In the genomic region with DNA sequence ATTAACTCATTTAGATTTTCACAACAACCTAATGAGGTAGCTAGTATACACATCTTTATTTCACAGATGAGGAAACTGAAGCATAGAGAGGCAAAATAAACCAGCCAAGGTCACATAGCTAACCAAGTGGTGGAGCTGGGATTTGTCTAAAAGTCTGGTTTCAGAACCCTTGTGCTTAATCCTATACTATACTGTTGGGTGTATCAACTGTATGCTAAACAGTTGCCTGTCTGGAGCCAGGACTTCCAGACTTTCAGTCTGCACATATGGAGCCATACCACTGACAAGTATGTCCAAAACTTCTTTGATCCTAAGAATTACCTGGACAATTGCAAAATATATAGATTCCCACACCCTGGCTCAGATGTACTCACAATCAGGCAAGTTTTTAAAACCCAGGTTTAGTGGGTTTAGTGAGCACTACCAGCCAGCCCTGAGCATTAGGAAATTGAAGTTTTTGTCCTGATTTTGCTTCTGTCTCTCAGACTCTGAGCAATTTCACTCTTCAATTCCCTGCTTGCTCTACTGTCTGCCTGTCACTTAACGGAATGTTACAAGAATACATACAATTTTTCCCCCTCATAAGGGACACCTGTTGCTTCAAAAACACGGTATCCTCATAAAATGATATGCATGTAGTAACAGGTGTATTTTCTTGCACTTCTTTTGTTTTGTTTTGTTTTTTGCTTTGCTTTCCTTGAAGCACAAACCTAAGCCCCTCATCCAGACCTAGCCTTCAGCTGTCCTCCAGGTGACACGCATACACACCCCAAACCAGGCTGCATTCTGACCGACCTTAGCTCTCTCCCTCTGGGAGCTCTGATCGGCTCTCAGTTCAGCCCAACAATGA, we compare ENCODE assay signal across 18 cellular contexts. TPM values are rescaled to one million over a fixed set of nuclear protein-coding genes. Genes with fewer than 3 reads are reported as not detected.
A peak's percentile ranks its signal among the peaks of the same experiment; 100 is the strongest.
DNase-seq lines count a peak whose midpoint lies in the region; ATAC-seq, FAIRE-seq and TF ChIP-seq lines count a peak whose summit lies in the region.
"Had no signal": no experiment of that assay in that cellular context is flagged by ENCODE, and none has a peak within 500 bp of the region (broad histone marks: within the 10 kb centered on the region; RNA-seq: fewer than 3 reads in every experiment).

No MANE protein-coding gene starts in this region.

- no peaks in the 10 kb centered on the region for H3K9me3 Mint-ChIP-seq in activated T-helper 1 cell treated with anti-CD3 and anti-CD28 coated beads, Interleukin-12 subunit alpha, Interleukin-12 subunit beta, Interleukin-2, Interleukin-4 antibody, amounts not matched to agents 30 ng/mL and 10 ng/mL and 1 ng/mL, durations not matched to agents 14 hours and 24 hours and 36 hours
- H3K9me3 Mint-ChIP-seq: stimulated activated memory B cell treated with anti-CD40 and anti-IgM and Interleukin-4, amounts not matched to agents 10 μg/mL and 1 μg/mL and 100 μg/mL, for 72 hours had no signal

- TF ChIP-seq CTCF in SK-N-SH (IDR thresholded peaks at IDR 0.05): no peak
- TF ChIP-seq CTCF in osteoblast (IDR thresholded peaks at IDR 0.05; ENCODE audit: extremely low read depth, low read depth, low read length): no peak

- H3K27ac ChIP-seq in SK-N-SH (ENCODE audit: low read depth in 2 of 2, low read length in 1 of 2) (no peak overlapping the region), osteoblast (ENCODE audit: low read depth, low read length) (no peak overlapping the region)
- H3K27ac ChIP-seq: BLaER1, prostate gland had no signal

- peak overlapping the region; percentile 77 for H3K4me2 ChIP-seq in SK-N-SH
- peak overlapping the region; percentile 65 for H3K4me2 ChIP-seq in osteoblast (ENCODE audit: insufficient read depth, low read length)
- H3K4me2 ChIP-seq: BLaER1 had no signal

- H3K4me1 Mint-ChIP-seq in activated T-helper 1 cell treated with anti-CD3 and anti-CD28 coated beads, Interleukin-12 subunit alpha, Interleukin-12 subunit beta, Interleukin-2, Interleukin-4 antibody, amounts not matched to agents 30 ng/mL and 10 ng/mL and 1 ng/mL, durations not matched to agents 14 hours and 24 hours and 36 hours (ENCODE audit: low read depth): no peaks in the 10 kb centered on the region

- no peak for ATAC-seq in GM19351 (IDR thresholded peaks at IDR 0.05; ENCODE audit: unreplicated experiment)
- ATAC-seq: stimulated activated memory B cell treated with anti-CD40 and anti-IgM and Interleukin-4, amounts not matched to agents 10 μg/mL and 1 μg/mL and 100 μg/mL, for 72 hours had no signal

- no peak overlapping the region for H3K27ac Mint-ChIP-seq in activated T-helper 1 cell treated with anti-CD3 and anti-CD28 coated beads, Interleukin-12 subunit alpha, Interleukin-12 subunit beta, Interleukin-2, Interleukin-4 antibody, amounts not matched to agents 30 ng/mL and 10 ng/mL and 1 ng/mL, durations not matched to agents 14 hours and 24 hours and 36 hours
- H3K27ac Mint-ChIP-seq: stimulated activated memory B cell treated with anti-CD40 and anti-IgM and Interleukin-4, amounts not matched to agents 10 μg/mL and 1 μg/mL and 100 μg/mL, for 72 hours had no signal

- no peaks in the 10 kb centered on the region for H3K36me3 ChIP-seq in SK-N-SH (replicated peaks in 1 of 2; ENCODE audit: control insufficient read depth in 1 of 2, insufficient read depth in 2 of 2, low read length in 1 of 2)
- no peaks in the 10 kb centered on the region for H3K36me3 ChIP-seq in osteoblast (ENCODE audit: insufficient read depth, low read length)
- H3K36me3 ChIP-seq: BLaER1, prostate gland had no signal

- no peaks in the 10 kb centered on the region for H3K9me2 ChIP-seq in SK-N-SH

- H2AFZ ChIP-seq in SK-N-SH (ENCODE audit: low read depth): no peak overlapping the region
- no peak overlapping the region for H2AFZ ChIP-seq in osteoblast (ENCODE audit: low read length)

- H3K4me1 ChIP-seq in SK-N-SH (ENCODE audit: control insufficient read depth in 1 of 2, insufficient read depth in 2 of 2, low read depth in 1 of 2, low read length in 1 of 2) (peaks cover 4 to 8% of the 10 kb centered on the region in 2 experiments; a peak in 2 of 4 replicates), osteoblast (ENCODE audit: insufficient read depth, low read length) (no peaks in the 10 kb centered on the region)
- H3K4me1 ChIP-seq: BLaER1, prostate gland had no signal

- no peaks in the 10 kb centered on the region for H4K20me1 ChIP-seq in SK-N-SH (ENCODE audit: insufficient read depth)
- no peaks in the 10 kb centered on the region for H4K20me1 ChIP-seq in osteoblast (ENCODE audit: insufficient read depth, low read length)
- H4K20me1 ChIP-seq: BLaER1 had no signal

- H3K79me2 ChIP-seq in SK-N-SH (ENCODE audit: insufficient read depth) (no peaks in the 10 kb centered on the region), osteoblast (ENCODE audit: insufficient read depth, low read length) (no peaks in the 10 kb centered on the region)

- FAIRE-seq in G401.6 (lab: Jason Lieb, UNC): peak; percentile 80
- FAIRE-seq: GM12891 had no signal

- H3F3A ChIP-seq in SK-N-SH (replicated peaks; ENCODE audit: insufficient read depth): no peaks in the 10 kb centered on the region

- H3K9me3 ChIP-seq in SK-N-SH (no peaks in the 10 kb centered on the region), osteoblast (ENCODE audit: low read depth, low read length) (no peaks in the 10 kb centered on the region)
- H3K9me3 ChIP-seq: BLaER1, prostate gland had no signal

- H3K9ac ChIP-seq in SK-N-SH: no peak overlapping the region
- H3K9ac ChIP-seq: BLaER1 had no signal

- CTCF ChIA-PET in SK-N-SH (lab: Yijun Ruan, JAX): interaction anchor here (1.3 kb wide), 1 partner anchor 21 kb away, joined by 3 read pairs; no protein-coding TSS in a partner anchor

- DNase-seq in SK-N-SH (no peak), osteoblast (ENCODE audit: insufficient read length, low spot score, missing footprints) (no peak), NCI-H2029 treated with DMSO at 0.1 percent for 48 hours (lab: John Stamatoyannopoulos, UW) (no peak), GM19238 (ENCODE audit: insufficient read length, low spot score) (no peak)
- no peak for DNase-seq in activated T-helper 1 cell treated with anti-CD3 and anti-CD28 coated beads, Interleukin-12 subunit alpha, Interleukin-12 subunit beta, Interleukin-2, Interleukin-4 antibody, amounts not matched to agents 30 ng/mL and 10 ng/mL and 1 ng/mL, durations not matched to agents 14 hours and 24 hours and 36 hours (ENCODE audit: low spot score)
- DNase-seq: activated CD4-positive, alpha-beta T cell treated with anti-CD3 and anti-CD28 coated beads for 1 hour; DMS79 treated with DMSO at 0.1 percent for 48 hours; effector CD8-positive, alpha-beta T cell; OCI-M1; stimulated activated CD4-positive, alpha-beta T cell treated with anti-CD3 and anti-CD28 coated beads, Interleukin-4, amount 100 ng/mL, for 1 hour had no signal

- H3K4me3 Mint-ChIP-seq in activated T-helper 1 cell treated with anti-CD3 and anti-CD28 coated beads, Interleukin-12 subunit alpha, Interleukin-12 subunit beta, Interleukin-2, Interleukin-4 antibody, amounts not matched to agents 30 ng/mL and 10 ng/mL and 1 ng/mL, durations not matched to agents 14 hours and 24 hours and 36 hours: no peak overlapping the region
- H3K4me3 Mint-ChIP-seq: stimulated activated memory B cell treated with anti-CD40 and anti-IgM and Interleukin-4, amounts not matched to agents 10 μg/mL and 1 μg/mL and 100 μg/mL, for 72 hours had no signal

- peak overlapping the region; percentile 45 to 60; a peak in 3 of 4 replicates for H3K4me3 ChIP-seq in SK-N-SH (ENCODE audit: low read depth in 2 of 2, low read length in 1 of 2)
- H3K4me3 ChIP-seq in iPS-11a (ENCODE audit: low read depth, low read length): peak overlapping the region; percentile 91
- no peak overlapping the region for H3K4me3 ChIP-seq in osteoblast (ENCODE audit: insufficient read depth, low read length)
- H3K4me3 ChIP-seq: BLaER1, lung had no signal

- peaks cover 37% of the 10 kb centered on the region for H3K27me3 ChIP-seq in SK-N-SH (ENCODE audit: insufficient read depth)
- peaks cover 60% of the 10 kb centered on the region for H3K27me3 ChIP-seq in osteoblast (ENCODE audit: insufficient read depth, low read length)

- 21% methylated on average over 5 of the region's 5 CpGs for WGBS in SK-N-SH (ENCODE audit: low lambda C conversion rate)

- intact Hi-C loops in activated T-helper 1 cell treated with anti-CD3 and anti-CD28 coated beads, Interleukin-12 subunit alpha, Interleukin-12 subunit beta, Interleukin-2, Interleukin-4 antibody, amounts not matched to agents 30 ng/mL and 10 ng/mL and 1 ng/mL, durations not matched to agents 14 hours and 24 hours and 36 hours (cut with micrococcal nuclease): no loop called here

- POLR2A ChIA-PET in SK-N-SH (lab: Yijun Ruan, JAX): no interaction called here

- no peak for TF ChIP-seq RAD21 in SK-N-SH (IDR thresholded peaks at IDR 0.05; ENCODE audit: low read length)

- H3K27me3 Mint-ChIP-seq in activated T-helper 1 cell treated with anti-CD3 and anti-CD28 coated beads, Interleukin-12 subunit alpha, Interleukin-12 subunit beta, Interleukin-2, Interleukin-4 antibody, amounts not matched to agents 30 ng/mL and 10 ng/mL and 1 ng/mL, durations not matched to agents 14 hours and 24 hours and 36 hours (ENCODE audit: insufficient read depth): peaks cover 54% of the 10 kb centered on the region

- H3K36me3 Mint-ChIP-seq in activated T-helper 1 cell treated with anti-CD3 and anti-CD28 coated beads, Interleukin-12 subunit alpha, Interleukin-12 subunit beta, Interleukin-2, Interleukin-4 antibody, amounts not matched to agents 30 ng/mL and 10 ng/mL and 1 ng/mL, durations not matched to agents 14 hours and 24 hours and 36 hours (ENCODE audit: low read depth): no peaks in the 10 kb centered on the region
- H3K36me3 Mint-ChIP-seq: stimulated activated memory B cell treated with anti-CD40 and anti-IgM and Interleukin-4, amounts not matched to agents 10 μg/mL and 1 μg/mL and 100 μg/mL, for 72 hours had no signal

- no peak for TF ChIP-seq EP300 in SK-N-SH (IDR thresholded peaks at IDR 0.05; ENCODE audit: borderline replicate concordance in 1 of 2, low read depth in 1 of 2, low read length in 1 of 2)

RNA-seq across cellular contexts. Expression of a gene that starts 9.6 kb away (rescaled TPM):
- polyA plus RNA-seq in SK-N-SH (2012; rRNA removed): 7.5 and 9.1 TPM in 2 replicates
- 7.0 and 7.7 TPM in 2 replicates for polyA plus RNA-seq in SK-N-SH (2012; cell fraction: cytosol; rRNA removed)
- 6.1 and 6.4 TPM in 2 replicates for polyA plus RNA-seq in SK-N-SH (2012; cell fraction: nucleus; rRNA removed)
- total RNA-seq in osteoblast: 2.9 and 3.3 TPM in 2 replicates
- 1.3 and 1.6 TPM in 2 replicates for total RNA-seq in activated T-helper 1 cell treated with anti-CD3 and anti-CD28 coated beads, Interleukin-12 subunit alpha, Interleukin-12 subunit beta, Interleukin-2, Interleukin-4 antibody, amounts not matched to agents 30 ng/mL and 10 ng/mL and 1 ng/mL, durations not matched to agents 14 hours and 24 hours and 36 hours

RNA-seq across cellular contexts. Expression of a gene that starts 24.6 kb away (rescaled TPM):
- 118 and 198 TPM in 2 replicates for polyA plus RNA-seq in SK-N-SH (2012; rRNA removed)
- polyA plus RNA-seq in SK-N-SH (2012; cell fraction: cytosol; rRNA removed): 61.6 and 76.3 TPM in 2 replicates
- 869 and 939 TPM in 2 replicates for polyA plus RNA-seq in SK-N-SH (2012; cell fraction: nucleus; rRNA removed)
- 30.4 and 30.9 TPM in 2 replicates for total RNA-seq in osteoblast
- 75.1 and 77.7 TPM in 2 replicates for total RNA-seq in activated T-helper 1 cell treated with anti-CD3 and anti-CD28 coated beads, Interleukin-12 subunit alpha, Interleukin-12 subunit beta, Interleukin-2, Interleukin-4 antibody, amounts not matched to agents 30 ng/mL and 10 ng/mL and 1 ng/mL, durations not matched to agents 14 hours and 24 hours and 36 hours

RNA-seq across cellular contexts. Expression of a gene that starts 44.1 kb away (rescaled TPM):
- not detected in 2 replicates for polyA plus RNA-seq in SK-N-SH (2012; rRNA removed)
- polyA plus RNA-seq in SK-N-SH (2012; cell fraction: cytosol; rRNA removed): not detected in 2 replicates
- polyA plus RNA-seq in SK-N-SH (2012; cell fraction: nucleus; rRNA removed): not detected in 2 replicates
- total RNA-seq in osteoblast: not detected in 2 replicates
- total RNA-seq in activated T-helper 1 cell treated with anti-CD3 and anti-CD28 coated beads, Interleukin-12 subunit alpha, Interleukin-12 subunit beta, Interleukin-2, Interleukin-4 antibody, amounts not matched to agents 30 ng/mL and 10 ng/mL and 1 ng/mL, durations not matched to agents 14 hours and 24 hours and 36 hours: not detected in 2 replicates
- total RNA-seq: lung, prostate gland had no signal
- polyA plus RNA-seq: lung had no signal

RNA-seq across cellular contexts. Expression of a gene that starts 58.8 kb away (rescaled TPM):
- 52.3 and 69.3 TPM in 2 replicates for polyA plus RNA-seq in SK-N-SH (2012; rRNA removed)
- 45.6 and 45.7 TPM in 2 replicates for polyA plus RNA-seq in SK-N-SH (2012; cell fraction: cytosol; rRNA removed)
- 68.6 and 95.7 TPM in 2 replicates for polyA plus RNA-seq in SK-N-SH (2012; cell fraction: nucleus; rRNA removed)
- total RNA-seq in osteoblast: 37.6 and 46.3 TPM in 2 replicates
- 77.5 and 86.6 TPM in 2 replicates for total RNA-seq in activated T-helper 1 cell treated with anti-CD3 and anti-CD28 coated beads, Interleukin-12 subunit alpha, Interleukin-12 subunit beta, Interleukin-2, Interleukin-4 antibody, amounts not matched to agents 30 ng/mL and 10 ng/mL and 1 ng/mL, durations not matched to agents 14 hours and 24 hours and 36 hours

RNA-seq across cellular contexts. Expression of a gene that starts 59.0 kb away (rescaled TPM):
- 24.4 and 41.2 TPM in 2 replicates for polyA plus RNA-seq in SK-N-SH (2012; rRNA removed)
- 30.1 and 36.3 TPM in 2 replicates for polyA plus RNA-seq in SK-N-SH (2012; cell fraction: cytosol; rRNA removed)
- polyA plus RNA-seq in SK-N-SH (2012; cell fraction: nucleus; rRNA removed): 13.2 and 30.3 TPM in 2 replicates
- 25.0 and 27.4 TPM in 2 replicates for total RNA-seq in osteoblast
- 30.3 and 32.5 TPM in 2 replicates for total RNA-seq in activated T-helper 1 cell treated with anti-CD3 and anti-CD28 coated beads, Interleukin-12 subunit alpha, Interleukin-12 subunit beta, Interleukin-2, Interleukin-4 antibody, amounts not matched to agents 30 ng/mL and 10 ng/mL and 1 ng/mL, durations not matched to agents 14 hours and 24 hours and 36 hours
